ENCODE assay signal across 1 cellular context in the genomic region with DNA sequence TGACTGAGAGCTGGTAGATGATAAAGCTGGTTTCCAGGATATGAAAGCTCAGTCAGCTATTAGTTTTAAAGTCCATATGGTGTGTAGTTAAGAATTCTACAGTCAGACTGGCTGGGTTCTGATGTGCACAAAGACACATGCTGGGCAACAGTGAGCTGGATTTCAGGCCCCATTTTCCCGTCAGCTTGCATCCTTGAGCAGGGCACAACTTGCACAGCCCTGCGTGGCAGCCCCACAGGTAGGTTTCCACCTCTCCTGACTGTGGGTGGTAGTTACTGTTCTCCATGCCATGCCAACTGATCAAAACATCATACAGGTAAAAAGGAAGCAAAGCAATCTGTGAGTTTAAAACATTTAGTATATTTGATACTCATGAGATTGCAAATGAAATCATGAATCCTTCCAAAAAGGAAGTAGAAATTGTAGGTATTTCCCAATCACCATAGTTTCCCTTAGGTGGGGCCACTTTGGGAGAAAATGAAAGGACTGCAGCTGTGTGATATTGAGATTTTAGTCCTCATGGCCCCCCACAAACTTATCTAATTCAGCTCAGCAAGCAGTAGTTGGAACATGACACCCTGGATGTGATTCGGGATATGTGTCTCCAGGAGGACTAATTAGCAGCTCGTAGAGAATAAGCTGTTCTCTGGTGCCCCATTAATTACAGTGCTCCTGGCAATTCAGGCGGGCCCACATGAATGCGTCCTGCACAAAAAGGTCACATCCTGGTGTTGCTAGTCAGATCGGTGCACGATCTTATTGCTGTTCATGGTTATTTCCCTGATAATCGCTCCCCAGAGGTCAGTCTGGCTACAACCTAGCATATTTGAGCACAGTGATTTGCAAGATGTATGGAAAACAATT.
TF ChIP-seq lines count a peak whose summit lies in the region.

No MANE protein-coding gene starts in this region.

TF ChIP-seq in IMR-90, 13 proteins besides CTCF, POLR2A, EP300 and RAD21:
- no peak for TF ChIP-seq CHD1 (IDR thresholded peaks at IDR 0.05; ENCODE audit: low read depth, low read length)
- no peak for TF ChIP-seq MAZ (IDR thresholded peaks at IDR 0.05; ENCODE audit: borderline replicate concordance, low read depth, low read length)
- TF ChIP-seq CEBPB (IDR thresholded peaks at IDR 0.05; ENCODE audit: low read depth, low read length) = 0 out of 2 replicates have a peak, but pooled peaks have one; percentile 19
